ENCODE assay signal across 8 cellular contexts in genomic region chr4:140153419-140153743, GRCh38. TPM values are rescaled to one million over a fixed set of nuclear protein-coding genes. Genes with fewer than 3 reads are reported as not detected.
DNase-seq lines count a peak whose midpoint lies in the region; ATAC-seq and TF ChIP-seq lines count a peak whose summit lies in the region.

No MANE protein-coding gene starts in this region.

- peak overlapping the region; percentile 70 to 92 (median 81) for H3K4me2 ChIP-seq in BLaER1 treated with 17β-estradiol and CSF1 and Interleukin-3, amounts not matched to agents 10 nM and 100 nM
- H3K4me2 ChIP-seq in Loucy (ENCODE audit: low read depth, low read length, poor library complexity, severe bottlenecking): peak overlapping the region; percentile 94

- H3F3A ChIP-seq in Loucy (ENCODE audit: low read depth): peaks cover 6% of the 10 kb centered on the region

- H4K20me1 ChIP-seq in BLaER1 treated with 17β-estradiol and CSF1 and Interleukin-3, amounts not matched to agents 10 nM and 100 nM: peaks cover 0 to 15% (median 0%) of the 10 kb centered on the region in 11 experiments; a peak in 3 of 22 replicates
- H4K20me1 ChIP-seq in Loucy (ENCODE audit: insufficient read depth, low read length, poor library complexity, severe bottlenecking): peaks cover 7% of the 10 kb centered on the region

- peak overlapping the region; percentile 38; the same call in 1 of the 2 replicates for H2AFZ ChIP-seq in Loucy (ENCODE audit: low read length)

- DNase-seq in GM03348 (ENCODE audit: low spot score) (no peak), NK-92 (lab: John Stamatoyannopoulos, UW; ENCODE audit: unreplicated experiment) (no peak)

- H3K4me1 ChIP-seq in BLaER1 treated with 17β-estradiol and CSF1 and Interleukin-3, amounts not matched to agents 10 nM and 100 nM: peaks cover 51 to 57% (median 55%) of the 10 kb centered on the region in 10 experiments
- H3K4me1 ChIP-seq in Loucy (ENCODE audit: insufficient read depth, low read length, poor library complexity, severe bottlenecking): peaks cover 50% of the 10 kb centered on the region
- peaks cover 8 to 22% of the 10 kb centered on the region in 2 donors for H3K4me1 ChIP-seq in duodenal mucosa (ENCODE audit: control insufficient read depth in 1 of 2, insufficient read depth in 2 of 2, low read length in 2 of 2)

- H3K27me3 Mint-ChIP-seq in nephron (ENCODE audit: low read depth): no peaks in the 10 kb centered on the region

- ATAC-seq in esophagus mucosa: no peak
- no peak for ATAC-seq in HG02973 (IDR thresholded peaks at IDR 0.05; ENCODE audit: unreplicated experiment)

- H3K9me3 Mint-ChIP-seq in nephron: no peaks in the 10 kb centered on the region

- H3K27ac Mint-ChIP-seq in nephron: peak overlapping the region; percentile 98 to 99 (median 98)

- H3K9me3 ChIP-seq in BLaER1 treated with 17β-estradiol and CSF1 and Interleukin-3, amounts not matched to agents 10 nM and 100 nM (replicated peaks in 1 of 11): no peaks in the 10 kb centered on the region
- H3K9me3 ChIP-seq in Loucy (ENCODE audit: insufficient read depth, low read depth, low read length): no peaks in the 10 kb centered on the region
- no peaks in the 10 kb centered on the region for H3K9me3 ChIP-seq in duodenal mucosa (ENCODE audit: control insufficient read depth in 1 of 2, low read length in 2 of 2)

- no peaks in the 10 kb centered on the region for H3K36me3 Mint-ChIP-seq in nephron (ENCODE audit: low read depth)

- TF ChIP-seq CTCF in Loucy (conservative IDR thresholded peaks at IDR 0.05; ENCODE audit: low read length): no peak
- no peak for TF ChIP-seq CTCF in nephron (IDR thresholded peaks at IDR 0.05; ENCODE audit: unreplicated experiment in 3 of 3)

- H3K27me3 ChIP-seq in BLaER1 treated with 17β-estradiol and CSF1 and Interleukin-3, amounts not matched to agents 10 nM and 100 nM: no peaks in the 10 kb centered on the region
- H3K27me3 ChIP-seq in Loucy (ENCODE audit: insufficient read depth, low read length, poor library complexity, severe bottlenecking) (no peaks in the 10 kb centered on the region), duodenal mucosa (ENCODE audit: control insufficient read depth in 1 of 2, insufficient read depth in 2 of 2, low read length in 2 of 2) (no peaks in the 10 kb centered on the region)

- peaks cover 36% of the 10 kb centered on the region for H3K4me1 Mint-ChIP-seq in nephron

- H3K9ac ChIP-seq in BLaER1 treated with 17β-estradiol and CSF1 and Interleukin-3, amounts not matched to agents 10 nM and 100 nM: peak overlapping the region; percentile 86 to 98 (median 97)
- H3K9ac ChIP-seq in Loucy (ENCODE audit: low read depth, low read length, poor library complexity, severe bottlenecking): peak overlapping the region; percentile 97
- peak overlapping the region; percentile 84 for H3K9ac ChIP-seq in duodenal mucosa (ENCODE audit: low read depth in 1 of 2, low read length in 2 of 2)

- H3K4me3 Mint-ChIP-seq in nephron: peak overlapping the region; percentile 91 to 97 (median 96)

- peak overlapping the region; percentile 80 to 99 (median 98) for H3K27ac ChIP-seq in BLaER1 treated with 17β-estradiol and CSF1 and Interleukin-3, amounts not matched to agents 10 nM and 100 nM
- H3K27ac ChIP-seq in duodenal mucosa (ENCODE audit: low read depth, low read length): peak overlapping the region; percentile 88

- peaks cover 33% of the 10 kb centered on the region for H3K79me2 ChIP-seq in Loucy (ENCODE audit: insufficient read depth, low read length)

- H3K4me3 ChIP-seq in BLaER1 treated with 17β-estradiol and CSF1 and Interleukin-3, amounts not matched to agents 10 nM and 100 nM: peak overlapping the region; percentile 74 to 95 (median 89)
- H3K4me3 ChIP-seq in Loucy (ENCODE audit: low read length, poor library complexity, severe bottlenecking) (peak overlapping the region; percentile 98), duodenal mucosa (ENCODE audit: low read depth in 1 of 2, low read length in 2 of 2) (peak overlapping the region; percentile 90 to 97)

- no peaks in the 10 kb centered on the region for H3K9me2 ChIP-seq in Loucy (replicated peaks; ENCODE audit: low read depth, low read length)

- H3K36me3 ChIP-seq in BLaER1 treated with 17β-estradiol and CSF1 and Interleukin-3, amounts not matched to agents 10 nM and 100 nM: no peaks in the 10 kb centered on the region
- no peaks in the 10 kb centered on the region for H3K36me3 ChIP-seq in Loucy (ENCODE audit: insufficient read depth, low read length)
- H3K36me3 ChIP-seq in duodenal mucosa (ENCODE audit: control insufficient read depth in 1 of 2, insufficient read depth in 2 of 2, low read length in 2 of 2): no peaks in the 10 kb centered on the region

RNA-seq across cellular contexts. Expression of gene MAML3, which starts 0.6 kb away (rescaled TPM):
- total RNA-seq in esophagus mucosa: 7.9 TPM
